ENCODE assay signal across 17 cellular contexts in genomic region chr7:108463613-108464012, GRCh38. TPM values are rescaled to one million over a fixed set of nuclear protein-coding genes. Genes with fewer than 3 reads are reported as not detected.
A peak's percentile ranks its signal among the peaks of the same experiment; 100 is the strongest.
DNase-seq lines count a peak whose midpoint lies in the region; ATAC-seq, FAIRE-seq and TF ChIP-seq lines count a peak whose summit lies in the region.
"Had no signal": no experiment of that assay in that cellular context is flagged by ENCODE, and none has a peak within 500 bp of the region (broad histone marks: within the 10 kb centered on the region; RNA-seq: fewer than 3 reads in every experiment).

No MANE protein-coding gene starts in this region.

- FAIRE-seq in GM12892 (lab: Jason Lieb, UNC), result peak; percentile 66

- no peak for TF ChIP-seq CTCF in heart left ventricle (IDR thresholded peaks at IDR 0.05)

- no peak overlapping the region for H3K56ac ChIP-seq in mesendoderm (ENCODE audit: low read length)

- peaks cover 0 to 1% of the 10 kb centered on the region in 2 donors for H3K9me3 Mint-ChIP-seq in activated T-cell treated with anti-CD3 and anti-CD28 coated beads, Interleukin-2, amount 50 U/mL, for 72 hours
- peaks cover 3% of the 10 kb centered on the region for H3K9me3 Mint-ChIP-seq in activated naive CD4-positive, alpha-beta T cell treated with anti-CD3 and anti-CD28 coated beads, Interleukin-2, amount 50 U/mL, for 24 hours

- H3K36me3 Mint-ChIP-seq in activated T-cell treated with anti-CD3 and anti-CD28 coated beads, Interleukin-2, amount 50 U/mL, for 72 hours (ENCODE audit: insufficient read depth in 2 of 2), result no peaks in the 10 kb centered on the region
- H3K36me3 Mint-ChIP-seq in activated naive CD4-positive, alpha-beta T cell treated with anti-CD3 and anti-CD28 coated beads, Interleukin-2, amount 50 U/mL, for 24 hours, result no peaks in the 10 kb centered on the region

- peaks cover 3% of the 10 kb centered on the region for H3K27me3 Mint-ChIP-seq in activated T-cell treated with anti-CD3 and anti-CD28 coated beads, Interleukin-2, amount 50 U/mL, for 72 hours (ENCODE audit: low read depth)
- H3K27me3 Mint-ChIP-seq in activated naive CD4-positive, alpha-beta T cell treated with anti-CD3 and anti-CD28 coated beads, Interleukin-2, amount 50 U/mL, for 24 hours, result peaks cover 1% of the 10 kb centered on the region

- no peak overlapping the region for H4K8ac ChIP-seq in mesendoderm (ENCODE audit: low read depth, low read length)

- H2BK120ac ChIP-seq in mesendoderm (ENCODE audit: low read depth, low read length), result no peak overlapping the region

- peaks cover 29% of the 10 kb centered on the region for H3K4me1 Mint-ChIP-seq in activated T-cell treated with anti-CD3 and anti-CD28 coated beads, Interleukin-2, amount 50 U/mL, for 72 hours (ENCODE audit: low read depth)
- peaks cover 67% of the 10 kb centered on the region for H3K4me1 Mint-ChIP-seq in activated naive CD4-positive, alpha-beta T cell treated with anti-CD3 and anti-CD28 coated beads, Interleukin-2, amount 50 U/mL, for 24 hours

- H3K27ac Mint-ChIP-seq in activated T-cell treated with anti-CD3 and anti-CD28 coated beads, Interleukin-2, amount 50 U/mL, for 72 hours, result no peak overlapping the region
- peak overlapping the region; percentile 13 for H3K27ac Mint-ChIP-seq in activated naive CD4-positive, alpha-beta T cell treated with anti-CD3 and anti-CD28 coated beads, Interleukin-2, amount 50 U/mL, for 24 hours

- H3K79me1 ChIP-seq in mesendoderm (ENCODE audit: low read length), result no peaks in the 10 kb centered on the region

- no peak overlapping the region for H3K27ac ChIP-seq in mesendoderm (ENCODE audit: low read depth, low read length)
- H3K27ac ChIP-seq in heart left ventricle, result no peak overlapping the region
- H3K27ac ChIP-seq: C4-2B, GM23248 had no signal

- no peaks in the 10 kb centered on the region for H3K9me3 ChIP-seq in heart left ventricle

- no peaks in the 10 kb centered on the region for H3K36me3 ChIP-seq in mesendoderm (ENCODE audit: control insufficient read depth, insufficient read depth, low read length)
- H3K36me3 ChIP-seq in heart left ventricle, result no peaks in the 10 kb centered on the region

- peak; percentile 22 to 29 for DNase-seq in activated T-cell treated with anti-CD3 and anti-CD28 coated beads, Interleukin-2, amount 50 U/mL, for 72 hours
- DNase-seq in activated T-cell treated with anti-CD3 and anti-CD28 coated beads, Interleukin-2, amount 50 U/mL, for 48 hours, result no peak
- DNase-seq in GM12892 (ENCODE audit: insufficient read length) (no peak), mesendoderm (no peak), heart left ventricle (no peak), superior temporal gyrus (ENCODE audit: extremely low spot score) (no peak)
- DNase-seq: COR-L47, GM23248, HCEC 1CT, KBM-7, NCI-H1436 treated with DMSO at 0.1 percent for 48 hours, NCI-H2081, NCI-H510A, NCI-H82 had no signal

- TF ChIP-seq POLR2A in GM12892 (IDR thresholded peaks at IDR 0.05; ENCODE audit: low read depth, low read length) (no peak), heart left ventricle (IDR thresholded peaks at IDR 0.05) (no peak)

- no peak overlapping the region for H3K18ac ChIP-seq in mesendoderm (ENCODE audit: low read length)

- peak; percentile 69 to 72 for ATAC-seq in activated T-cell treated with anti-CD3 and anti-CD28 coated beads, Interleukin-2, amount 50 U/mL, for 72 hours (replicated peaks in 1 of 2)
- ATAC-seq in heart left ventricle (no peak), HG03457 (IDR thresholded peaks at IDR 0.05; ENCODE audit: unreplicated experiment) (no peak)

- WGBS in mesendoderm (ENCODE audit: extremely low coverage, insufficient coverage, low lambda C conversion rate), result no CpG with 5 or more reads among the region's 2 CpGs
- 62 to 72% (median 64%) methylated on average over 2 of the region's 2 CpGs for WGBS in heart left ventricle, 4 donors

- H3K4me2 ChIP-seq in mesendoderm (ENCODE audit: low read length), result no peak overlapping the region

- intact Hi-C loops in heart left ventricle (cut with DNase I), result loop anchor here in 3 of 10 donors (5.0 to 10.0 kb wide), 2 partner anchors 279 to 281 kb away; no protein-coding TSS in a partner anchor

- no peak overlapping the region for H3K4me3 ChIP-seq in mesendoderm (ENCODE audit: low read length)
- no peak overlapping the region for H3K4me3 ChIP-seq in heart left ventricle
- H3K4me3 ChIP-seq: GM23248 had no signal

- no peak overlapping the region for H3K9ac ChIP-seq in mesendoderm (ENCODE audit: low read length)
- H3K9ac ChIP-seq: GM23248 had no signal

- no peak overlapping the region for H4K5ac ChIP-seq in mesendoderm (ENCODE audit: low read length)

- peak overlapping the region; percentile 16 for H3K4ac ChIP-seq in mesendoderm (ENCODE audit: low read depth, low read length)

- no peaks in the 10 kb centered on the region for H3K79me2 ChIP-seq in mesendoderm (ENCODE audit: control insufficient read depth, insufficient read depth, low read length)

- no peaks in the 10 kb centered on the region for H3K27me3 ChIP-seq in mesendoderm (ENCODE audit: insufficient read depth, low read length, poor library complexity)
- peaks cover 0 to 14% (median 0%) of the 10 kb centered on the region in 9 donors for H3K27me3 ChIP-seq in heart left ventricle

- H2BK5ac ChIP-seq in mesendoderm (ENCODE audit: low read length), result no peak overlapping the region

- H3K23ac ChIP-seq in mesendoderm (ENCODE audit: low read length), result no peak overlapping the region

- no peaks in the 10 kb centered on the region for H3K4me1 ChIP-seq in mesendoderm (ENCODE audit: control insufficient read depth, low read depth, low read length)
- no peaks in the 10 kb centered on the region for H3K4me1 ChIP-seq in heart left ventricle

- no peak overlapping the region for H2BK15ac ChIP-seq in mesendoderm (replicated peaks; ENCODE audit: low read depth)

- H3K4me3 Mint-ChIP-seq in activated T-cell treated with anti-CD3 and anti-CD28 coated beads, Interleukin-2, amount 50 U/mL, for 72 hours, result no peak overlapping the region
- H3K4me3 Mint-ChIP-seq in activated naive CD4-positive, alpha-beta T cell treated with anti-CD3 and anti-CD28 coated beads, Interleukin-2, amount 50 U/mL, for 24 hours, result peak overlapping the region; percentile 30

- no peak overlapping the region for H2AK5ac ChIP-seq in mesendoderm (ENCODE audit: low read length)

RNA-seq across cellular contexts. Expression of gene NRCAM, which starts 7.4 kb away (rescaled TPM):
- total RNA-seq in activated T-cell treated with anti-CD3 and anti-CD28 coated beads, Interleukin-2, amount 50 U/mL, for 72 hours, result 1 to 10 TPM; 2.5 to 4.1 TPM
- 1.4 TPM for polyA plus RNA-seq in GM12892 (2012; ENCODE audit: missing spikeins)
- polyA plus RNA-seq in mesendoderm (2013, experiment 1 of 2), result 1.8 TPM
- polyA plus RNA-seq in mesendoderm (2013, experiment 2 of 2), result 2.1 TPM
- total RNA-seq in heart left ventricle, result 1 to 10 TPM in 3 of 9 donors, under 1 TPM in 6; 0.07 to 2.5 (median 0.36) TPM
- under 1 TPM; 0.15 to 0.71 TPM for polyA plus RNA-seq in heart left ventricle

Comparison
In these comparisons a context has a peak if more than half of its experiments do, and no peak if none do; other contexts are left out.
1. DNase-seq: peak in activated T-cell treated with anti-CD3 and anti-CD28 coated beads, Interleukin-2, amount 50 U/mL, for 72 hours (2 of 2); none in activated T-cell treated with anti-CD3 and anti-CD28 coated beads, Interleukin-2, amount 50 U/mL, for 48 hours (0 of 2), GM12892 (single experiment), mesendoderm (single experiment), heart left ventricle (0 of 5) and superior temporal gyrus (single experiment).
2. ATAC-seq: peak in activated T-cell treated with anti-CD3 and anti-CD28 coated beads, Interleukin-2, amount 50 U/mL, for 72 hours (2 of 2); none in heart left ventricle (0 of 4) and HG03457 (single experiment).